In genomic region chr6:24949020-24949569, GRCh38 we compare ENCODE assay signal across 8 cellular contexts. TPM values are rescaled to one million over a fixed set of nuclear protein-coding genes. Genes with fewer than 3 reads are reported as not detected.
DNase-seq lines count a peak whose midpoint lies in the region; ATAC-seq, FAIRE-seq and TF ChIP-seq lines count a peak whose summit lies in the region.

No MANE protein-coding gene starts in this region.

- no peaks in the 10 kb centered on the region for H3K36me3 ChIP-seq in DOHH2 (ENCODE audit: control insufficient read depth, low read length)
- peaks cover 4% of the 10 kb centered on the region; the same call in 1 of the 2 replicates for H3K36me3 ChIP-seq in Karpas-422 (ENCODE audit: insufficient read depth, low read length)

- no peak overlapping the region for H2AFZ ChIP-seq in Karpas-422 (ENCODE audit: low read length)

- H3K4me2 ChIP-seq in DOHH2 (ENCODE audit: low read length): peak overlapping the region; percentile 32
- no peak overlapping the region for H3K4me2 ChIP-seq in Karpas-422 (ENCODE audit: low read depth, low read length, poor library complexity, severe bottlenecking)

- H3K9me2 ChIP-seq in DOHH2 (replicated peaks; ENCODE audit: control insufficient read depth, low read length): no peaks in the 10 kb centered on the region
- no peaks in the 10 kb centered on the region for H3K9me2 ChIP-seq in Karpas-422 (replicated peaks; ENCODE audit: insufficient read depth, low read length)

- ATAC-seq in GM19438 (IDR thresholded peaks at IDR 0.05; ENCODE audit: low read depth, unreplicated experiment): peak; percentile 95
- peak; percentile 95 for ATAC-seq in HG03280 (IDR thresholded peaks at IDR 0.05; ENCODE audit: unreplicated experiment)

- no peak overlapping the region for H3K9ac ChIP-seq in Karpas-422 (ENCODE audit: low read length)

- TF ChIP-seq CTCF in DOHH2 (IDR thresholded peaks at IDR 0.05; ENCODE audit: low read depth, low read length, poor library complexity, severe bottlenecking): no peak

- H3K4me1 ChIP-seq in DOHH2 (ENCODE audit: control insufficient read depth, low read length) (peaks cover 19% of the 10 kb centered on the region), Karpas-422 (ENCODE audit: low read length) (no peaks in the 10 kb centered on the region)

- no peak for FAIRE-seq in HTR-8/SVneo (lab: Jason Lieb, UNC)

- no peaks in the 10 kb centered on the region for H4K20me1 ChIP-seq in DOHH2 (ENCODE audit: control insufficient read depth, insufficient read depth, low read depth, low read length)
- no peaks in the 10 kb centered on the region for H4K20me1 ChIP-seq in Karpas-422 (ENCODE audit: insufficient read depth, low read depth, low read length)

- H3K27ac ChIP-seq in DOHH2 (ENCODE audit: low read depth, low read length) (no peak overlapping the region), Karpas-422 (ENCODE audit: low read length) (no peak overlapping the region)

- H3K79me2 ChIP-seq in DOHH2 (ENCODE audit: control insufficient read depth, low read length): no peaks in the 10 kb centered on the region
- peaks cover 5% of the 10 kb centered on the region; the same call in 1 of the 2 replicates for H3K79me2 ChIP-seq in Karpas-422 (ENCODE audit: low read length)

- peak; percentile 55 for DNase-seq in activated T-helper 1 cell treated with Interleukin-2 at 50 U/mL for 16 hours (ENCODE audit: low read depth)
- DNase-seq in HTR-8/SVneo (ENCODE audit: insufficient read length, low spot score): no peak
- DNase-seq in NCI-H1694 treated with DMSO at 0.1 percent for 48 hours (lab: John Stamatoyannopoulos, UW): no peak
- DNase-seq in NCI-H128 (lab: John Stamatoyannopoulos, UW; ENCODE audit: unreplicated experiment): no peak
- no peak for DNase-seq in Karpas-422

- no peaks in the 10 kb centered on the region for H3F3A ChIP-seq in DOHH2 (ENCODE audit: control insufficient read depth, insufficient read depth)

- H3K4me3 ChIP-seq in DOHH2 (ENCODE audit: low read length) (peak overlapping the region; percentile 8; the same call in 1 of the 2 replicates), Karpas-422 (ENCODE audit: low read length) (no peak overlapping the region)

- H3K27me3 ChIP-seq in DOHH2 (ENCODE audit: control insufficient read depth, low read length) (no peaks in the 10 kb centered on the region), Karpas-422 (ENCODE audit: low read length) (no peaks in the 10 kb centered on the region)

- H3K9me3 ChIP-seq in DOHH2 (ENCODE audit: control insufficient read depth, insufficient read depth, low read length): peaks cover 11% of the 10 kb centered on the region; the same call in 1 of the 2 replicates
- no peaks in the 10 kb centered on the region for H3K9me3 ChIP-seq in Karpas-422 (ENCODE audit: low read length)

RNA-seq across cellular contexts. Expression of gene RIPOR2, which starts 13.3 kb away (rescaled TPM):
- total RNA-seq in Karpas-422 (2014; rRNA removed; shearing (Covaris generic); ENCODE audit: low replicate concordance): 72.1 and 73.8 TPM in 2 replicates
